ENCODE assay signal across 8 cellular contexts in the genomic region with DNA sequence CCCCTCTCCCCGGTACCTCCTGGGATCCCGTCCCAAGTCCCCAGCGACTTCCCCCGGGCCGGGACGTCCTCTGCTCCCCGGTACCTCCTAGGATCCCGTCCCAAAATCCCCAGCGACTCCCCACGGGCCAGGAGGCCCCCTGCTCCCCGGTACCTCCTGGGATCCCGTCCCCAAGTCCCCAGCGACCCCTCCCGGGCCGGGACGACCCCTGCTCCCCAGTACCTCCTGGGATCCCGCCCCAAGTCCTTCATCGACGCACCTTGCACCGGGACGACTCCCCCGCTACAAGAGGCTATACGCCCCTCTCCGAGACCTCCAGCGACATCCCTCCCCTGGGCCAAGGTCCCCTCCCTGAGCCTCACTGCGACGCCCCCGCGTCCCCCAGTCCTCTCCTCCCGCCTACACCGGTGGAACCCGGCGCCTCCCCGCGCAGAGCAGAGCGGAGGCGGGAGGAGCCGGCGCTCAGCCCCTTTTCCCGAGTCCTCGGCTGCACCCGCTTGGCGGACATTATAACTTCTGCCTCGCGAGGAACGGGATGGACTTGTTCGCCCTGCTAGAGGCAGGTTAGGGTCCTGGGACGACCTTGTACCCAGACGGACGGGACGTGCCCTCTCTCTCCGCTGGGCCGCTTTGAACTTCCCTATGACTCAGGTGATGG. TPM values are rescaled to one million over a fixed set of nuclear protein-coding genes. Genes with fewer than 3 reads are reported as not detected.
DNase-seq lines count a peak whose midpoint lies in the region; ATAC-seq and TF ChIP-seq lines count a peak whose summit lies in the region.

No MANE protein-coding gene starts in this region.

- no peaks in the 10 kb centered on the region for H3K36me3 Mint-ChIP-seq in T-helper 2 cell treated with Interferon-gamma antibody and Interleukin-4, amounts not matched to agents 5 μg/mL and 100 μg/mL, for 36 hours (ENCODE audit: low read depth)
- no peaks in the 10 kb centered on the region for H3K36me3 Mint-ChIP-seq in activated naive CD4-positive, alpha-beta T cell treated with anti-CD3 and anti-CD28 coated beads for 36 hours (ENCODE audit: low read depth)
- H3K36me3 Mint-ChIP-seq in progenitor cell of endocrine pancreas (ENCODE audit: insufficient read depth) = peaks cover 2% of the 10 kb centered on the region

- peak; percentile 16 for DNase-seq in T-helper 2 cell treated with Interferon-gamma antibody and Interleukin-4, amounts not matched to agents 5 μg/mL and 100 μg/mL, for 36 hours (ENCODE audit: low spot score)
- no peak for DNase-seq in T-helper 2 cell
- peak; percentile 24 for DNase-seq in activated naive CD4-positive, alpha-beta T cell treated with anti-CD3 and anti-CD28 coated beads for 36 hours
- DNase-seq in cardiac septum (ENCODE audit: low spot score) = peak; percentile 84
- peak; percentile 45 for DNase-seq in progenitor cell of endocrine pancreas (ENCODE audit: low spot score, unreplicated experiment)
- DNase-seq in DMS79 (lab: John Stamatoyannopoulos, UW) = no peak
- no peak for DNase-seq in SIG-M5 treated with dmso at 0.1 percent for 504 hours (lab: John Stamatoyannopoulos, UW; ENCODE audit: unreplicated experiment)

- peaks cover 74% of the 10 kb centered on the region for H3K27me3 Mint-ChIP-seq in T-helper 2 cell treated with Interferon-gamma antibody and Interleukin-4, amounts not matched to agents 5 μg/mL and 100 μg/mL, for 36 hours (ENCODE audit: low read depth)
- peaks cover 53% of the 10 kb centered on the region for H3K27me3 Mint-ChIP-seq in activated naive CD4-positive, alpha-beta T cell treated with anti-CD3 and anti-CD28 coated beads for 36 hours (ENCODE audit: low read depth)
- peaks cover 56% of the 10 kb centered on the region for H3K27me3 Mint-ChIP-seq in progenitor cell of endocrine pancreas

- CTCF ChIA-PET in activated naive CD4-positive, alpha-beta T cell treated with anti-CD3 and anti-CD28 coated beads for 36 hours (lab: Charles Lee) = no interaction called here

- intact Hi-C loops in activated naive CD4-positive, alpha-beta T cell treated with anti-CD3 and anti-CD28 coated beads for 36 hours (cut with micrococcal nuclease) = loop anchor here (10.0 kb wide), 1 partner anchor 81 kb away; no protein-coding TSS in a partner anchor
- intact Hi-C loops in cardiac septum (cut with DNase I) = loop anchor here (5.0 kb wide), 1 partner anchor 79 kb away; no protein-coding TSS in a partner anchor

- H3K4me1 Mint-ChIP-seq in T-helper 2 cell treated with Interferon-gamma antibody and Interleukin-4, amounts not matched to agents 5 μg/mL and 100 μg/mL, for 36 hours (ENCODE audit: low read depth) = peaks cover 15% of the 10 kb centered on the region
- peaks cover 20% of the 10 kb centered on the region for H3K4me1 Mint-ChIP-seq in activated naive CD4-positive, alpha-beta T cell treated with anti-CD3 and anti-CD28 coated beads for 36 hours (ENCODE audit: low read depth)
- H3K4me1 Mint-ChIP-seq in progenitor cell of endocrine pancreas (ENCODE audit: low read depth) = peaks cover 13% of the 10 kb centered on the region

- H3K4me3 Mint-ChIP-seq in T-helper 2 cell treated with Interferon-gamma antibody and Interleukin-4, amounts not matched to agents 5 μg/mL and 100 μg/mL, for 36 hours = peak overlapping the region; percentile 45
- H3K4me3 Mint-ChIP-seq in activated naive CD4-positive, alpha-beta T cell treated with anti-CD3 and anti-CD28 coated beads for 36 hours = peak overlapping the region; percentile 57
- peak overlapping the region; percentile 75 for H3K4me3 Mint-ChIP-seq in progenitor cell of endocrine pancreas (ENCODE audit: low read depth)

- no peaks in the 10 kb centered on the region for H3K9me3 Mint-ChIP-seq in T-helper 2 cell treated with Interferon-gamma antibody and Interleukin-4, amounts not matched to agents 5 μg/mL and 100 μg/mL, for 36 hours
- H3K9me3 Mint-ChIP-seq in activated naive CD4-positive, alpha-beta T cell treated with anti-CD3 and anti-CD28 coated beads for 36 hours = no peaks in the 10 kb centered on the region
- no peaks in the 10 kb centered on the region for H3K9me3 Mint-ChIP-seq in progenitor cell of endocrine pancreas (ENCODE audit: low read depth)

- peak; percentile 9 for TF ChIP-seq CTCF in progenitor cell of endocrine pancreas (IDR thresholded peaks at IDR 0.05; ENCODE audit: unreplicated experiment)

- no peak for ATAC-seq in GM21737 (IDR thresholded peaks at IDR 0.05; ENCODE audit: unreplicated experiment)

- H3K27ac Mint-ChIP-seq in T-helper 2 cell treated with Interferon-gamma antibody and Interleukin-4, amounts not matched to agents 5 μg/mL and 100 μg/mL, for 36 hours = no peak overlapping the region
- H3K27ac Mint-ChIP-seq in activated naive CD4-positive, alpha-beta T cell treated with anti-CD3 and anti-CD28 coated beads for 36 hours = no peak overlapping the region
- H3K27ac Mint-ChIP-seq in progenitor cell of endocrine pancreas = no peak overlapping the region

RNA-seq across cellular contexts. Expression of a gene that starts 0.9 kb away (rescaled TPM):
- under 1 TPM; 0.17 to 0.35 TPM for total RNA-seq in activated naive CD4-positive, alpha-beta T cell treated with anti-CD3 and anti-CD28 coated beads for 36 hours
- total RNA-seq in cardiac septum (52.1 TPM), progenitor cell of endocrine pancreas (10.5 and 11.5 TPM in 2 replicates)

RNA-seq across cellular contexts. Expression of a gene that starts 12.1 kb away (rescaled TPM):
- total RNA-seq in activated naive CD4-positive, alpha-beta T cell treated with anti-CD3 and anti-CD28 coated beads for 36 hours = not detected
- total RNA-seq in cardiac septum (not detected), progenitor cell of endocrine pancreas (not detected in 2 replicates)

Comparison
In these comparisons a context has a peak if more than half of its experiments do, and no peak if none do; other contexts are left out.
1. DNase-seq: peak in T-helper 2 cell treated with Interferon-gamma antibody and Interleukin-4, amounts not matched to agents 5 μg/mL and 100 μg/mL, for 36 hours (single experiment), activated naive CD4-positive, alpha-beta T cell treated with anti-CD3 and anti-CD28 coated beads for 36 hours (single experiment), cardiac septum (single experiment) and progenitor cell of endocrine pancreas (single experiment); none in T-helper 2 cell (0 of 5), DMS79 (single experiment) and SIG-M5 treated with dmso at 0.1 percent for 504 hours (single experiment).
2. Peak in every context shown above with its lines, with median percentiles within 50 percentile points of each other: H3K4me3 Mint-ChIP-seq.